In genomic region chr12:3117144-3117581, GRCh38 we compare ENCODE assay signal across 13 cellular contexts. TPM values are rescaled to one million over a fixed set of nuclear protein-coding genes. Genes with fewer than 3 reads are reported as not detected.
DNase-seq lines count a peak whose midpoint lies in the region; ATAC-seq and TF ChIP-seq lines count a peak whose summit lies in the region.
"Had no signal": no experiment of that assay in that cellular context is flagged by ENCODE, and none has a peak within 500 bp of the region (broad histone marks: within the 10 kb centered on the region; RNA-seq: fewer than 3 reads in every experiment).

No MANE protein-coding gene starts in this region.

- peaks cover 14% of the 10 kb centered on the region for H3F3A ChIP-seq in SK-N-SH (replicated peaks; ENCODE audit: insufficient read depth)

- POLR2A ChIA-PET in BJ (lab: Charles Lee) (no interaction called here), SK-N-SH (lab: Yijun Ruan, JAX) (no interaction called here)

- no peak overlapping the region for H3K14ac ChIP-seq in neuronal stem cell (ENCODE audit: low read length)

- no peak for ATAC-seq in HG03039 (IDR thresholded peaks at IDR 0.05; ENCODE audit: unreplicated experiment)
- ATAC-seq: GM12878 had no signal

- TF ChIP-seq CTCF in BJ (IDR thresholded peaks at IDR 0.05; ENCODE audit: insufficient read depth, low read depth, low read length) (no peak), SK-N-SH (IDR thresholded peaks at IDR 0.05) (no peak)

- no peak overlapping the region for H2AK5ac ChIP-seq in neuronal stem cell (ENCODE audit: low read depth, low read length)

- peaks cover 4% of the 10 kb centered on the region; the same call in 1 of the 2 replicates for H3K79me2 ChIP-seq in SK-N-SH (ENCODE audit: insufficient read depth)

- no peak overlapping the region for H3K18ac ChIP-seq in neuronal stem cell (ENCODE audit: low read length)

- H2BK120ac ChIP-seq in neuronal stem cell (ENCODE audit: low read depth, low read length) = no peak overlapping the region

- no peak for TF ChIP-seq RAD21 in SK-N-SH (IDR thresholded peaks at IDR 0.05; ENCODE audit: low read length)

- H4K8ac ChIP-seq in neuronal stem cell (ENCODE audit: low read depth, low read length) = no peak overlapping the region

- no peaks in the 10 kb centered on the region for H3K9me2 ChIP-seq in SK-N-SH

- H3K36me3 ChIP-seq in BJ (ENCODE audit: control insufficient read depth, insufficient read depth, low read length) = no peaks in the 10 kb centered on the region
- no peaks in the 10 kb centered on the region for H3K36me3 ChIP-seq in SK-N-SH (replicated peaks in 1 of 2; ENCODE audit: control insufficient read depth in 1 of 2, insufficient read depth in 2 of 2, low read length in 1 of 2)
- H3K36me3 ChIP-seq in neuronal stem cell (replicated peaks in 1 of 2; ENCODE audit: control insufficient read depth in 2 of 2, insufficient read depth in 2 of 2, low read length in 2 of 2) = peaks cover 0 to 2% of the 10 kb centered on the region in 2 donors
- H3K36me3 ChIP-seq: adrenal gland, neutrophil had no signal

- no peaks in the 10 kb centered on the region for H3K9me3 ChIP-seq in SK-N-SH
- peaks cover 0 to 2% of the 10 kb centered on the region in 2 donors for H3K9me3 ChIP-seq in neuronal stem cell (replicated peaks in 1 of 2; ENCODE audit: control insufficient read depth in 2 of 2, insufficient read depth in 1 of 2, low read depth in 1 of 2, low read length in 2 of 2)
- H3K9me3 ChIP-seq: adrenal gland, neutrophil had no signal

- H2BK12ac ChIP-seq in neuronal stem cell (ENCODE audit: low read length) = no peak overlapping the region

- WGBS in SK-N-SH (ENCODE audit: low lambda C conversion rate) = 48% methylated on average over 7 of the region's 10 CpGs
- no CpG with 5 or more reads among the region's 10 CpGs for WGBS in neuronal stem cell (ENCODE audit: extremely low coverage in 2 of 2, insufficient read length in 2 of 2, insufficient replicate concordance in 1 of 2), 2 donors

- no peak for TF ChIP-seq EP300 in SK-N-SH (IDR thresholded peaks at IDR 0.05; ENCODE audit: borderline replicate concordance in 1 of 2, low read depth in 1 of 2, low read length in 1 of 2)

- H3K4me1 ChIP-seq in SK-N-SH (ENCODE audit: control insufficient read depth in 1 of 2, insufficient read depth in 2 of 2, low read depth in 1 of 2, low read length in 1 of 2) (peaks cover 18 to 32% of the 10 kb centered on the region in 2 experiments; a peak in 2 of 4 replicates), neuronal stem cell (ENCODE audit: control insufficient read depth in 2 of 2, insufficient read depth in 1 of 2, low read depth in 1 of 2, low read length in 2 of 2) (peaks cover 7 to 25% of the 10 kb centered on the region in 2 donors)

- H3K79me1 ChIP-seq in neuronal stem cell (ENCODE audit: low read depth, low read length) = no peaks in the 10 kb centered on the region

- H2BK5ac ChIP-seq in neuronal stem cell (ENCODE audit: low read length) = no peak overlapping the region

- H3K27ac ChIP-seq in SK-N-SH (ENCODE audit: low read depth in 2 of 2, low read length in 1 of 2) (peak overlapping the region; percentile 48 to 97; a peak in 3 of 4 replicates), neuronal stem cell (replicated peaks; ENCODE audit: low read length) (no peak overlapping the region)
- H3K27ac ChIP-seq: neutrophil had no signal

- H3K4me3 ChIP-seq in BJ (ENCODE audit: low read depth, low read length) = no peak overlapping the region
- H3K4me3 ChIP-seq in SK-N-SH (ENCODE audit: low read depth in 2 of 2, low read length in 1 of 2) = 0 out of 4 replicates have a peak overlapping the region, but pooled peaks of 1 of the 2 experiments have one; percentile 18
- H3K4me3 ChIP-seq in neuronal stem cell (ENCODE audit: low read length in 2 of 2) = no peak overlapping the region
- H3K4me3 ChIP-seq: adrenal gland, GM12878 had no signal

- DNase-seq in BJ (ENCODE audit: low read depth) (peak; percentile 68), SK-N-SH (no peak), fibroblast of gingiva (ENCODE audit: low read depth) (peak; percentile 80), neuronal stem cell (ENCODE audit: low spot score) (no peak), DMS153 treated with DMSO at 0.1 percent for 48 hours (lab: John Stamatoyannopoulos, UW; ENCODE audit: unreplicated experiment) (no peak), HuH-7 (ENCODE audit: low spot score) (no peak)
- DNase-seq in stimulated activated CD4-positive, alpha-beta T cell treated with anti-CD3 and anti-CD28 coated beads, Interleukin-15, amount 100 ng/mL, for 24 hours = no peak
- DNase-seq: activated CD4-positive, alpha-beta memory T cell treated with anti-CD3 and anti-CD28 coated beads, Interleukin-2, amount 10 ng/mL, durations not matched to agents 7 days and 5 days; CD8-positive, alpha-beta memory T cell had no signal

- H2AFZ ChIP-seq in SK-N-SH (ENCODE audit: low read depth) (peak overlapping the region; percentile 63; the same call in 1 of the 2 replicates), neuronal stem cell (ENCODE audit: low read length) (peak overlapping the region; percentile 47)

- H3K27me3 ChIP-seq in BJ (ENCODE audit: control insufficient read depth, insufficient read depth, low read length) (no peaks in the 10 kb centered on the region), SK-N-SH (ENCODE audit: insufficient read depth) (no peaks in the 10 kb centered on the region), neuronal stem cell (ENCODE audit: control insufficient read depth in 3 of 3, insufficient read depth in 3 of 3, low read depth in 1 of 3, low read length in 3 of 3) (no peaks in the 10 kb centered on the region)
- H3K27me3 ChIP-seq: adrenal gland had no signal

- H3K4ac ChIP-seq in neuronal stem cell (ENCODE audit: low read length) = no peak overlapping the region

- H3K23ac ChIP-seq in neuronal stem cell (ENCODE audit: low read depth, low read length, poor library complexity) = no peak overlapping the region

- no peak overlapping the region for H4K91ac ChIP-seq in neuronal stem cell (ENCODE audit: low read depth, low read length, poor library complexity)

- H3K9ac ChIP-seq in SK-N-SH = peak overlapping the region; percentile 54; the same call in 1 of the 2 replicates
- no peak overlapping the region for H3K9ac ChIP-seq in neuronal stem cell (ENCODE audit: low read depth, low read length, poor library complexity)

- H2BK15ac ChIP-seq in neuronal stem cell (ENCODE audit: low read length) = no peak overlapping the region

- no peaks in the 10 kb centered on the region for H4K20me1 ChIP-seq in SK-N-SH (ENCODE audit: insufficient read depth)

- CTCF ChIA-PET in BJ (lab: Yijun Ruan, JAX) (interaction anchor here (0.9 to 1.8 kb wide), 6 partner anchors 12 to 158 kb away, joined by 3 to 6 read pairs (median 4); no protein-coding TSS in a partner anchor), SK-N-SH (lab: Yijun Ruan, JAX) (interaction anchor here (0.6 to 3.8 kb wide), 3 partner anchors 19 to 227 kb away, joined by 3 to 20 read pairs (median 5); no protein-coding TSS in a partner anchor)

- H3K4me2 ChIP-seq in SK-N-SH = peak overlapping the region; percentile 71
- H3K4me2 ChIP-seq in neuronal stem cell (ENCODE audit: insufficient read depth, low read length, poor library complexity, severe bottlenecking) = no peak overlapping the region

TF ChIP-seq in SK-N-SH, 30 proteins besides CTCF, POLR2A, EP300 and RAD21:
- TF ChIP-seq SIN3A (IDR thresholded peaks at IDR 0.05; ENCODE audit: borderline replicate concordance, low read depth, low read length) (no peak), PBX3 (IDR thresholded peaks at IDR 0.05) (peak; percentile 14; the same call in 1 of the 2 replicates), ELF1 (IDR thresholded peaks at IDR 0.05) (no peak)

RNA-seq across cellular contexts. Expression of gene TSPAN9, which starts 40.0 kb away (rescaled TPM):
- polyA plus RNA-seq in BJ (2011; rRNA removed) (45.2 and 67.0 TPM in 2 replicates), SK-N-SH (2012; rRNA removed) (34.9 and 40.1 TPM in 2 replicates)
- 20.1 and 25.6 TPM in 2 replicates for polyA minus RNA-seq in BJ (2011; rRNA and poly(A)+ RNA removed)
- polyA plus RNA-seq in SK-N-SH (2012; cell fraction: cytosol; rRNA removed) = 22.9 and 33.7 TPM in 2 replicates
- 40.6 and 55.1 TPM in 2 replicates for polyA plus RNA-seq in SK-N-SH (2012; cell fraction: nucleus; rRNA removed)
- 12.5 TPM for polyA plus RNA-seq in neuronal stem cell (2013, experiment 1 of 2)
- polyA plus RNA-seq in neuronal stem cell (2013, experiment 2 of 2) = 12.5 TPM
- polyA plus RNA-seq: CD8-positive, alpha-beta memory T cell had no signal

Comparison
In these comparisons a context has a peak if more than half of its experiments do, and no peak if none do; other contexts are left out.
1. DNase-seq: peak in BJ (single experiment) and fibroblast of gingiva (single experiment); none in SK-N-SH (single experiment), neuronal stem cell (single experiment), DMS153 treated with DMSO at 0.1 percent for 48 hours (single experiment), stimulated activated CD4-positive, alpha-beta T cell treated with anti-CD3 and anti-CD28 coated beads, Interleukin-15, amount 100 ng/mL, for 24 hours (single experiment) and HuH-7 (single experiment).